Comparison of ENCODE assay signal across 1 cellular context in genomic region chr7:156034397-156034796, GRCh38.
TF ChIP-seq lines count a peak whose summit lies in the region.

No MANE protein-coding gene starts in this region.

TF ChIP-seq in GM12878, 131 proteins besides CTCF, POLR2A, EP300 and RAD21 (continued from another document):
- TF ChIP-seq PAX5 (IDR thresholded peaks at IDR 0.05; ENCODE audit: borderline replicate concordance, low read depth, low read length) (peak; percentile 37; the same call in 1 of the 2 replicates), ZNF687 (IDR thresholded peaks at IDR 0.05) (0 out of 2 replicates have a peak, but pooled peaks have one; percentile 19), BMI1 (IDR thresholded peaks at IDR 0.05; ENCODE audit: borderline replicate concordance) (0 out of 2 replicates have a peak, but pooled peaks have one; percentile 23), RELB (IDR thresholded peaks at IDR 0.05; ENCODE audit: low read depth) (peak; percentile 77), SPI1 (IDR thresholded peaks at IDR 0.05; ENCODE audit: borderline replicate concordance, insufficient read depth, low read depth, low read length) (peak; percentile 97), ATF7 (IDR thresholded peaks at IDR 0.05; ENCODE audit: low read depth) (no peak), SMARCA5 (IDR thresholded peaks at IDR 0.05) (no peak), CEBPB (IDR thresholded peaks at IDR 0.05; ENCODE audit: borderline replicate concordance in 1 of 2, low read depth in 2 of 2, low read length in 2 of 2) (no peak), ATF2 (IDR thresholded peaks at IDR 0.05; ENCODE audit: low read length) (peak; percentile 38; the same call in 1 of the 2 replicates), ZBTB33 (IDR thresholded peaks at IDR 0.05) (no peak), ETV6 (conservative IDR thresholded peaks at IDR 0.05 in 1 of 2, IDR thresholded peaks at IDR 0.05 in 1 of 2; ENCODE audit: borderline replicate concordance in 1 of 2, low read depth in 1 of 2) (0 out of 4 replicates have a peak, but pooled peaks of 1 of the 2 experiments have one; percentile 14), ZBTB40 (IDR thresholded peaks at IDR 0.05; ENCODE audit: borderline replicate concordance) (no peak), FOXK2 (IDR thresholded peaks at IDR 0.05) (no peak), DPF2 (IDR thresholded peaks at IDR 0.05) (0 out of 2 replicates have a peak, but pooled peaks have one; percentile 40)
TF ChIP-seq in GM12878: peak in this region for 15.
